In the genomic region with DNA sequence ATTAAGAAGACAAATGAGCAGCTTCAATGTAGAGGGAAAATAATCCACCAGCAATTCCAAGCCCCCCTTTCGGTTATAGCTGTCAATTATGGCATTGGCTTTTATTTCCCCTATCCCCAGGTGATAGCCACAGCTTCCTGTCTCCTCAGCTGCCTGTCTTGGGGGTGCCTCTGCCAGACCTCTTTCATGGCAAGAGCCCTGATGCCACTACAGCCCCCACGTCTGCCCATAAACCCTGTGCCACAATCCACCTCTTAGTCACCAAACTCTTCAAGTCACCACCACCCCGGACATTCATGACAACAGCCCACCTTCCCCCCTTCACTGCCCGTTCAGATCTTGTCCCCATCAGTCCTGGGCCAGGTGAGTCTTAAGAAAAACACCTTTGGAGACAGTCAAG, we compare ENCODE assay signal across 1 cellular context.
TF ChIP-seq lines count a peak whose summit lies in the region.

No MANE protein-coding gene starts in this region.

TF ChIP-seq in GM12878, 131 proteins besides CTCF, POLR2A, EP300 and RAD21:
- TF ChIP-seq RUNX3 (IDR thresholded peaks at IDR 0.05; ENCODE audit: low read length) (no peak), BHLHE40 (IDR thresholded peaks at IDR 0.05; ENCODE audit: borderline replicate concordance in 1 of 2, low read depth in 2 of 2, low read length in 1 of 2) (0 out of 4 replicates have a peak, but pooled peaks of 1 of the 2 experiments have one; percentile 18), HDGF (IDR thresholded peaks at IDR 0.05) (peak; percentile 22; the same call in 1 of the 2 replicates), ZZZ3 (IDR thresholded peaks at IDR 0.05; ENCODE audit: control insufficient read depth, insufficient read length, low read depth) (no peak), BMI1 (IDR thresholded peaks at IDR 0.05; ENCODE audit: borderline replicate concordance) (0 out of 2 replicates have a peak, but pooled peaks have one; percentile 32), MTA2 (IDR thresholded peaks at IDR 0.05; ENCODE audit: low read depth) (peak; percentile 36; the same call in 1 of the 2 replicates), LARP7 (IDR thresholded peaks at IDR 0.05) (peak; percentile 44; the same call in 1 of the 2 replicates), IKZF1 (conservative IDR thresholded peaks at IDR 0.05) (peak; percentile 34; the same call in 1 of the 2 replicates), IKZF2 (IDR thresholded peaks at IDR 0.05) (peak; percentile 38; a peak in 3 of 4 replicates), DPF2 (IDR thresholded peaks at IDR 0.05) (peak; percentile 53; the same call in 1 of the 2 replicates), NR2C2 (IDR thresholded peaks at IDR 0.05; ENCODE audit: borderline replicate concordance, control insufficient read depth, insufficient read length, low read depth) (no peak), SREBF1 (IDR thresholded peaks at IDR 0.05; ENCODE audit: low read length) (no peak), BACH1 (IDR thresholded peaks at IDR 0.05; ENCODE audit: borderline replicate concordance) (0 out of 2 replicates have a peak, but pooled peaks have one; percentile 13), GATAD2B (conservative IDR thresholded peaks at IDR 0.05; ENCODE audit: low read depth) (0 out of 2 replicates have a peak, but pooled peaks have one; percentile 43), TCF12 (IDR thresholded peaks at IDR 0.05; ENCODE audit: low read depth, low read length) (0 out of 2 replicates have a peak, but pooled peaks have one; percentile 23), NBN (IDR thresholded peaks at IDR 0.05) (0 out of 2 replicates have a peak, but pooled peaks have one; percentile 11)
- TF ChIP-seq, protein P1, sequence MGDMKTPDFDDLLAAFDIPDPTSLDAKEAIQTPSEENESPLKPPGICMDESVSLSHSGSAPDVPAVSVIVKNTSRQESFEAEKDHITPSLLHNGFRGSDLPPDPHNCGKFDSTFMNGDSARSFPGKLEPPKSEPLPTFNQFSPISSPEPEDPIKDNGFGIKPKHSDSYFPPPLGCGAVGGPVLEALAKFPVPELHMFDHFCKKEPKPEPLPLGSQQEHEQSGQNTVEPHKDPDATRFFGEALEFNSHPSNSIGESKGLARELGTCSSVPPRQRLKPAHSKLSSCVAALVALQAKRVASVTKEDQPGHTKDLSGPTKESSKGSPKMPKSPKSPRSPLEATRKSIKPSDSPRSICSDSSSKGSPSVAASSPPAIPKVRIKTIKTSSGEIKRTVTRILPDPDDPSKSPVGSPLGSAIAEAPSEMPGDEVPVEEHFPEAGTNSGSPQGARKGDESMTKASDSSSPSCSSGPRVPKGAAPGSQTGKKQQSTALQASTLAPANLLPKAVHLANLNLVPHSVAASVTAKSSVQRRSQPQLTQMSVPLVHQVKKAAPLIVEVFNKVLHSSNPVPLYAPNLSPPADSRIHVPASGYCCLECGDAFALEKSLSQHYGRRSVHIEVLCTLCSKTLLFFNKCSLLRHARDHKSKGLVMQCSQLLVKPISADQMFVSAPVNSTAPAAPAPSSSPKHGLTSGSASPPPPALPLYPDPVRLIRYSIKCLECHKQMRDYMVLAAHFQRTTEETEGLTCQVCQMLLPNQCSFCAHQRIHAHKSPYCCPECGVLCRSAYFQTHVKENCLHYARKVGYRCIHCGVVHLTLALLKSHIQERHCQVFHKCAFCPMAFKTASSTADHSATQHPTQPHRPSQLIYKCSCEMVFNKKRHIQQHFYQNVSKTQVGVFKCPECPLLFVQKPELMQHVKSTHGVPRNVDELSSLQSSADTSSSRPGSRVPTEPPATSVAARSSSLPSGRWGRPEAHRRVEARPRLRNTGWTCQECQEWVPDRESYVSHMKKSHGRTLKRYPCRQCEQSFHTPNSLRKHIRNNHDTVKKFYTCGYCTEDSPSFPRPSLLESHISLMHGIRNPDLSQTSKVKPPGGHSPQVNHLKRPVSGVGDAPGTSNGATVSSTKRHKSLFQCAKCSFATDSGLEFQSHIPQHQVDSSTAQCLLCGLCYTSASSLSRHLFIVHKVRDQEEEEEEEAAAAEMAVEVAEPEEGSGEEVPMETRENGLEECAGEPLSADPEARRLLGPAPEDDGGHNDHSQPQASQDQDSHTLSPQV (IDR thresholded peaks at IDR 0.05), result no peak
- TF ChIP-seq, protein P2, sequence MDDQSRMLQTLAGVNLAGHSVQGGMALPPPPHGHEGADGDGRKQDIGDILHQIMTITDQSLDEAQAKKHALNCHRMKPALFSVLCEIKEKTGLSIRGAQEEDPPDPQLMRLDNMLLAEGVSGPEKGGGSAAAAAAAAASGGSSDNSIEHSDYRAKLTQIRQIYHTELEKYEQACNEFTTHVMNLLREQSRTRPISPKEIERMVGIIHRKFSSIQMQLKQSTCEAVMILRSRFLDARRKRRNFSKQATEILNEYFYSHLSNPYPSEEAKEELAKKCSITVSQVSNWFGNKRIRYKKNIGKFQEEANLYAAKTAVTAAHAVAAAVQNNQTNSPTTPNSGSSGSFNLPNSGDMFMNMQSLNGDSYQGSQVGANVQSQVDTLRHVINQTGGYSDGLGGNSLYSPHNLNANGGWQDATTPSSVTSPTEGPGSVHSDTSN (IDR thresholded peaks at IDR 0.05; ENCODE audit: insufficient replicate concordance, low read depth, low read length), result peak; percentile 21
- TF ChIP-seq, protein P3, sequence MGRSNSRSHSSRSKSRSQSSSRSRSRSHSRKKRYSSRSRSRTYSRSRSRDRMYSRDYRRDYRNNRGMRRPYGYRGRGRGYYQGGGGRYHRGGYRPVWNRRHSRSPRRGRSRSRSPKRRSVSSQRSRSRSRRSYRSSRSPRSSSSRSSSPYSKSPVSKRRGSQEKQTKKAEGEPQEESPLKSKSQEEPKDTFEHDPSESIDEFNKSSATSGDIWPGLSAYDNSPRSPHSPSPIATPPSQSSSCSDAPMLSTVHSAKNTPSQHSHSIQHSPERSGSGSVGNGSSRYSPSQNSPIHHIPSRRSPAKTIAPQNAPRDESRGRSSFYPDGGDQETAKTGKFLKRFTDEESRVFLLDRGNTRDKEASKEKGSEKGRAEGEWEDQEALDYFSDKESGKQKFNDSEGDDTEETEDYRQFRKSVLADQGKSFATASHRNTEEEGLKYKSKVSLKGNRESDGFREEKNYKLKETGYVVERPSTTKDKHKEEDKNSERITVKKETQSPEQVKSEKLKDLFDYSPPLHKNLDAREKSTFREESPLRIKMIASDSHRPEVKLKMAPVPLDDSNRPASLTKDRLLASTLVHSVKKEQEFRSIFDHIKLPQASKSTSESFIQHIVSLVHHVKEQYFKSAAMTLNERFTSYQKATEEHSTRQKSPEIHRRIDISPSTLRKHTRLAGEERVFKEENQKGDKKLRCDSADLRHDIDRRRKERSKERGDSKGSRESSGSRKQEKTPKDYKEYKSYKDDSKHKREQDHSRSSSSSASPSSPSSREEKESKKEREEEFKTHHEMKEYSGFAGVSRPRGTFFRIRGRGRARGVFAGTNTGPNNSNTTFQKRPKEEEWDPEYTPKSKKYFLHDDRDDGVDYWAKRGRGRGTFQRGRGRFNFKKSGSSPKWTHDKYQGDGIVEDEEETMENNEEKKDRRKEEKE (IDR thresholded peaks at IDR 0.05), result no peak
- TF ChIP-seq, protein P4, sequence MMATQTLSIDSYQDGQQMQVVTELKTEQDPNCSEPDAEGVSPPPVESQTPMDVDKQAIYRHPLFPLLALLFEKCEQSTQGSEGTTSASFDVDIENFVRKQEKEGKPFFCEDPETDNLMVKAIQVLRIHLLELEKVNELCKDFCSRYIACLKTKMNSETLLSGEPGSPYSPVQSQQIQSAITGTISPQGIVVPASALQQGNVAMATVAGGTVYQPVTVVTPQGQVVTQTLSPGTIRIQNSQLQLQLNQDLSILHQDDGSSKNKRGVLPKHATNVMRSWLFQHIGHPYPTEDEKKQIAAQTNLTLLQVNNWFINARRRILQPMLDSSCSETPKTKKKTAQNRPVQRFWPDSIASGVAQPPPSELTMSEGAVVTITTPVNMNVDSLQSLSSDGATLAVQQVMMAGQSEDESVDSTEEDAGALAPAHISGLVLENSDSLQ (IDR thresholded peaks at IDR 0.05), result peak; percentile 52; the same call in 1 of the 2 replicates
